Comparison of ENCODE assay signal across 15 cellular contexts in the genomic region with DNA sequence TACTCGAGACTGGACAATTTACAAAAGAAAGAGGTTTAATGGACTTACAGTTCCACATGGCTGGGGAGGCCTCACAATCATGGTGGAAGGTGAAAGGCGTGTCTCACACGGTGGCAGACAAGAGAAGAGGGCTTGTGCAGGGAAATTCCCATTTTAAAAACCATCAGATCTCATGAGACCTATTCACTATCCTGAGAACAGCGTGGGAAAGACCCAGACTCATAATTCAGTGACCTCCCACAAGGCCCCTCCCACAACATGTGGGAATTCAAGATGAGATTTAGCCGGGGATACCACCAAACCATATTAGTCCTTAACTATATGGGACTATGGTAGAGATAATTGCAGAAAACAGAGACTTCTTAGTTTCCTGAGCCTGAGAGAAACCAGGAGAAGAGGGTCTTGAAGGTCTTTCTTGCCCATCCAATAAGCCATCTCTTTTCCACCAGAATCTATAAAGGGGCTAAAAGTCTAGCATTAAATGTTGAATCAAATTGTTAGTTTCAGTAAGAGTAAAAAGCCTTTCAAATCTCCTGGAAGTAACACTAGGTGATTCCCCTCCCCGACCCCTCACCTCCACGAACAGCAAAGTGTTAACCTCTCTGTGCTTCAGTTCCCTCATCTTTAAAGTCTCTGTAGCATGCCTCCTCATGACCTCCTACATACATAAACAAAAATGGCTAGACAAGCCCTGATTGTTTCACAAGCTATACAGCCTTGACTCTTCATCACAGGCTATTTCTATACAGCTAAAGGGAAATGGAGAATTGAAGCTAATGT.
"Had no signal": no experiment of that assay in that cellular context is flagged by ENCODE, and none has a peak within 500 bp of the region (broad histone marks: within the 10 kb centered on the region; RNA-seq: fewer than 3 reads in every experiment).

No MANE protein-coding gene starts in this region.

- H3K27me3 Mint-ChIP-seq: activated B cell treated with CpG ODN at 0.5 μM for 24 hours; activated CD4-positive, alpha-beta T cell treated with anti-CD3 and anti-CD28 coated beads, Interleukin-2, amount 10 ng/mL, durations not matched to agents 7 days and 5 days; activated T-cell treated with anti-CD3 and anti-CD28 coated beads, Interleukin-2, amount 50 U/mL, for 24 hours; stimulated activated memory B cell treated with anti-CD40 and anti-IgM and Interleukin-4, amounts not matched to agents 10 μg/mL and 1 μg/mL and 100 μg/mL, for 72 hours had no signal

- H3K9me3 Mint-ChIP-seq: activated B cell treated with CpG ODN at 0.5 μM for 24 hours; activated T-cell treated with anti-CD3 and anti-CD28 coated beads, Interleukin-2, amount 50 U/mL, for 24 hours; stimulated activated memory B cell treated with anti-CD40 and anti-IgM and Interleukin-4, amounts not matched to agents 10 μg/mL and 1 μg/mL and 100 μg/mL, for 72 hours had no signal

- H3K27ac ChIP-seq: colonic mucosa, gastroesophageal sphincter, left lung, psoas muscle, right lobe of liver, upper lobe of left lung had no signal

- H3K4me3 ChIP-seq: colonic mucosa, gastroesophageal sphincter, left lung, psoas muscle, right lobe of liver, upper lobe of left lung had no signal

- H3K4me3 Mint-ChIP-seq: activated B cell treated with CpG ODN at 0.5 μM for 24 hours; activated CD4-positive, alpha-beta T cell treated with anti-CD3 and anti-CD28 coated beads, Interleukin-2, amount 10 ng/mL, durations not matched to agents 7 days and 5 days; activated T-cell treated with anti-CD3 and anti-CD28 coated beads, Interleukin-2, amount 50 U/mL, for 24 hours; memory B cell; nephron progenitor cell; stimulated activated memory B cell treated with anti-CD40 and anti-IgM and Interleukin-4, amounts not matched to agents 10 μg/mL and 1 μg/mL and 100 μg/mL, for 72 hours had no signal

- H3K27ac Mint-ChIP-seq: activated B cell treated with CpG ODN at 0.5 μM for 24 hours; activated CD4-positive, alpha-beta T cell treated with anti-CD3 and anti-CD28 coated beads, Interleukin-2, amount 10 ng/mL, durations not matched to agents 7 days and 5 days; activated T-cell treated with anti-CD3 and anti-CD28 coated beads, Interleukin-2, amount 50 U/mL, for 24 hours; memory B cell; nephron progenitor cell; stimulated activated memory B cell treated with anti-CD40 and anti-IgM and Interleukin-4, amounts not matched to agents 10 μg/mL and 1 μg/mL and 100 μg/mL, for 72 hours had no signal

- DNase-seq: activated B cell treated with CpG ODN at 0.5 μM for 24 hours; activated CD4-positive, alpha-beta T cell treated with anti-CD3 and anti-CD28 coated beads, Interleukin-2, amount 10 ng/mL, durations not matched to agents 7 days and 5 days; activated effector memory CD4-positive, alpha-beta T cell treated with anti-CD3 and anti-CD28 coated beads, Interleukin-2, amount 50 U/mL, for 16 hours; activated T-cell treated with anti-CD3 and anti-CD28 coated beads, Interleukin-2, amount 50 U/mL, for 24 hours; colonic mucosa; effector CD4-positive, alpha-beta T cell; left lung; nephron progenitor cell; psoas muscle; right lobe of liver; T-helper 2 cell; upper lobe of left lung had no signal

- H3K36me3 Mint-ChIP-seq: memory B cell; stimulated activated memory B cell treated with anti-CD40 and anti-IgM and Interleukin-4, amounts not matched to agents 10 μg/mL and 1 μg/mL and 100 μg/mL, for 72 hours had no signal

- ATAC-seq: gastroesophageal sphincter; left lung; psoas muscle; right lobe of liver; stimulated activated memory B cell treated with anti-CD40 and anti-IgM and Interleukin-4, amounts not matched to agents 10 μg/mL and 1 μg/mL and 100 μg/mL, for 72 hours had no signal
